In the genomic region with DNA sequence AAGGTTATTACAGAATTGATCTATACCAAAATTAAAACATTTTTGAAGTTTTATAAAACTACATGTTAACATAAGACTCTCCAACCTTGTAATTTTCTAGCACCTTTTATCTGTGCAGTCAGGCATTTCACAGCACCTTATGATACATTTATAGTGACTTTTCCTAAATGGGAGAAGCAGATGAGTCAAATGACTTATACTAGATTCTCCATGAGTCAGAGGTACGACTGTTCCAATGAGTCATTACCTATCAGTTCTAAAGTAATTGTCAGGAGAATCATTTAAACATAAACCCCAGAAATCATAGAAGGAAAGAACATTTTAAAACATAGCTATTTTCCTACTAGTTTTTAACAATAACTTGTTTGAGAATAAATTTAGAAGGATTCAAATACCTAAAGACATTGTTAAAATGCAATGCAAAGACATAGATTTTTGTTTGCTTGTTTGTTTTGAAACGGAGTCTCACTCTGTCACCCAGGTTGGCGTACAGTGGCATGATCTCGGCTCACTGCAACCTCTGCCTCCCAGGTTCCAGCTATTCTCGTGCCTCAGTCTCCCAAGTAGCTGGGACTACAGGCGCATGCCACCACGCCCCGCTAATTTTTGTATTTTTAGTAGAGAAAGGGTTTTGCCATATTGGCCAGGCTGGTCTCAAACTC, we compare ENCODE assay signal across 12 cellular contexts.
DNase-seq lines count a peak whose midpoint lies in the region; ATAC-seq and TF ChIP-seq lines count a peak whose summit lies in the region.
"Had no signal": no experiment of that assay in that cellular context is flagged by ENCODE, and none has a peak within 500 bp of the region (broad histone marks: within the 10 kb centered on the region; RNA-seq: fewer than 3 reads in every experiment).

No MANE protein-coding gene starts in this region.

- peak; percentile 99 for ATAC-seq in RWPE2 (ENCODE audit: low read depth)
- ATAC-seq: activated CD8-positive, alpha-beta memory T cell treated with anti-CD3 and anti-CD28 coated beads, Interleukin-2, amount 10 ng/mL, durations not matched to agents 7 days and 5 days had no signal

- TF ChIP-seq CTCF in RWPE2 (IDR thresholded peaks at IDR 0.05; ENCODE audit: poor library complexity, severe bottlenecking) = no peak
- no peak for TF ChIP-seq CTCF in fibroblast of pulmonary artery (IDR thresholded peaks at IDR 0.05; ENCODE audit: low read length, missing control alignments)
- TF ChIP-seq CTCF in coronary artery (IDR thresholded peaks at IDR 0.05) = no peak

- H3K27ac ChIP-seq in RWPE2 (ENCODE audit: poor library complexity, severe bottlenecking) = no peak overlapping the region
- no peak overlapping the region for H3K27ac ChIP-seq in coronary artery

- CTCF ChIA-PET in activated naive CD4-positive, alpha-beta T cell treated with anti-CD3 and anti-CD28 coated beads, Interleukin-2, amount 10 ng/mL, durations not matched to agents 7 days and 5 days (lab: Charles Lee) = interaction anchor here (1.0 kb wide), 1 partner anchor 212 kb away, joined by 4 read pairs; no protein-coding TSS in a partner anchor

- no peaks in the 10 kb centered on the region for H3K27me3 ChIP-seq in RWPE2 (ENCODE audit: insufficient read depth, poor library complexity, severe bottlenecking)

- H3K9me3 ChIP-seq in RWPE2 (ENCODE audit: severe bottlenecking) = no peaks in the 10 kb centered on the region

- H3K4me1 Mint-ChIP-seq in activated naive CD4-positive, alpha-beta T cell treated with anti-CD3 and anti-CD28 coated beads, Interleukin-2, amount 50 U/mL, for 24 hours = peaks cover 26% of the 10 kb centered on the region
- H3K4me1 Mint-ChIP-seq in activated naive CD4-positive, alpha-beta T cell treated with anti-CD3 and anti-CD28 coated beads, Interleukin-2, amount 10 ng/mL, durations not matched to agents 7 days and 5 days = peaks cover 19% of the 10 kb centered on the region
- H3K4me1 Mint-ChIP-seq: nephron had no signal

- no peak for DNase-seq in activated naive CD4-positive, alpha-beta T cell treated with anti-CD3 and anti-CD28 coated beads, Interleukin-2, amount 10 ng/mL, durations not matched to agents 7 days and 5 days
- DNase-seq in RWPE2 (ENCODE audit: low spot score) = no peak
- DNase-seq in fibroblast of pulmonary artery (ENCODE audit: low read depth) = peak; percentile 53
- peak; percentile 69 for DNase-seq in stromal cell of bone marrow (ENCODE audit: low read depth)
- no peak for DNase-seq in AML-193 (lab: John Stamatoyannopoulos, UW)
- DNase-seq in NCI-H526 (lab: John Stamatoyannopoulos, UW) = no peak
- no peak for DNase-seq in coronary artery (ENCODE audit: low spot score)
- DNase-seq: activated CD8-positive, alpha-beta memory T cell treated with anti-CD3 and anti-CD28 coated beads, Interleukin-2, amount 10 ng/mL, durations not matched to agents 7 days and 5 days; NCI-H69 had no signal

- H3K9me3 Mint-ChIP-seq in activated naive CD4-positive, alpha-beta T cell treated with anti-CD3 and anti-CD28 coated beads, Interleukin-2, amount 50 U/mL, for 24 hours = no peaks in the 10 kb centered on the region
- peaks cover 2% of the 10 kb centered on the region for H3K9me3 Mint-ChIP-seq in activated naive CD4-positive, alpha-beta T cell treated with anti-CD3 and anti-CD28 coated beads, Interleukin-2, amount 10 ng/mL, durations not matched to agents 7 days and 5 days
- H3K9me3 Mint-ChIP-seq: nephron had no signal

- H3K4me1 ChIP-seq in RWPE2 (ENCODE audit: insufficient read depth, poor library complexity, severe bottlenecking) = peaks cover 11% of the 10 kb centered on the region

- H3K36me3 ChIP-seq in RWPE2 (ENCODE audit: low read depth) = no peaks in the 10 kb centered on the region

- H3K4me3 ChIP-seq in RWPE2 (ENCODE audit: severe bottlenecking) (no peak overlapping the region), fibroblast of pulmonary artery (replicated peaks; ENCODE audit: low read depth, low read length) (no peak overlapping the region), coronary artery (no peak overlapping the region)

- H3K27ac Mint-ChIP-seq in activated naive CD4-positive, alpha-beta T cell treated with anti-CD3 and anti-CD28 coated beads, Interleukin-2, amount 50 U/mL, for 24 hours = peak overlapping the region; percentile 91
- no peak overlapping the region for H3K27ac Mint-ChIP-seq in activated naive CD4-positive, alpha-beta T cell treated with anti-CD3 and anti-CD28 coated beads, Interleukin-2, amount 10 ng/mL, durations not matched to agents 7 days and 5 days
- H3K27ac Mint-ChIP-seq: activated CD8-positive, alpha-beta memory T cell treated with anti-CD3 and anti-CD28 coated beads, Interleukin-2, amount 10 ng/mL, durations not matched to agents 7 days and 5 days; CD14-positive monocyte; nephron had no signal

- H3K27me3 Mint-ChIP-seq in activated naive CD4-positive, alpha-beta T cell treated with anti-CD3 and anti-CD28 coated beads, Interleukin-2, amount 50 U/mL, for 24 hours = no peaks in the 10 kb centered on the region
- H3K27me3 Mint-ChIP-seq in activated naive CD4-positive, alpha-beta T cell treated with anti-CD3 and anti-CD28 coated beads, Interleukin-2, amount 10 ng/mL, durations not matched to agents 7 days and 5 days = no peaks in the 10 kb centered on the region
- H3K27me3 Mint-ChIP-seq: activated CD8-positive, alpha-beta memory T cell treated with anti-CD3 and anti-CD28 coated beads, Interleukin-2, amount 10 ng/mL, durations not matched to agents 7 days and 5 days had no signal

- H3K4me3 Mint-ChIP-seq in activated naive CD4-positive, alpha-beta T cell treated with anti-CD3 and anti-CD28 coated beads, Interleukin-2, amount 50 U/mL, for 24 hours = peak overlapping the region; percentile 40
- no peak overlapping the region for H3K4me3 Mint-ChIP-seq in activated naive CD4-positive, alpha-beta T cell treated with anti-CD3 and anti-CD28 coated beads, Interleukin-2, amount 10 ng/mL, durations not matched to agents 7 days and 5 days
- H3K4me3 Mint-ChIP-seq: activated CD8-positive, alpha-beta memory T cell treated with anti-CD3 and anti-CD28 coated beads, Interleukin-2, amount 10 ng/mL, durations not matched to agents 7 days and 5 days; CD14-positive monocyte; nephron had no signal

- H3K36me3 Mint-ChIP-seq in activated naive CD4-positive, alpha-beta T cell treated with anti-CD3 and anti-CD28 coated beads, Interleukin-2, amount 50 U/mL, for 24 hours = no peaks in the 10 kb centered on the region
- peaks cover 5% of the 10 kb centered on the region for H3K36me3 Mint-ChIP-seq in activated naive CD4-positive, alpha-beta T cell treated with anti-CD3 and anti-CD28 coated beads, Interleukin-2, amount 10 ng/mL, durations not matched to agents 7 days and 5 days
- H3K36me3 Mint-ChIP-seq: CD14-positive monocyte had no signal

Comparison
In these comparisons a context has a peak if more than half of its experiments do, and no peak if none do; other contexts are left out.
1. DNase-seq: peak in fibroblast of pulmonary artery (single experiment) and stromal cell of bone marrow (single experiment); none in activated naive CD4-positive, alpha-beta T cell treated with anti-CD3 and anti-CD28 coated beads, Interleukin-2, amount 10 ng/mL, durations not matched to agents 7 days and 5 days (single experiment), RWPE2 (single experiment), AML-193 (0 of 2), NCI-H526 (0 of 2) and coronary artery (single experiment).